8 cellular contexts compared by ENCODE assay signal in genomic region chr20:12925214-12925755, GRCh38.
A peak's percentile ranks its signal among the peaks of the same experiment; 100 is the strongest.
DNase-seq lines count a peak whose midpoint lies in the region; ATAC-seq lines count a peak whose summit lies in the region.

No MANE protein-coding gene starts in this region.

- intact Hi-C loops in head of caudate nucleus (cut with DNase I) (no loop called here), posterior cingulate gyrus (cut with DNase I) (loop anchor here (1.0 kb wide), 2 partner anchors 41 to 181 kb away; no protein-coding TSS in a partner anchor)

- no peaks in the 10 kb centered on the region for H3K4me1 Mint-ChIP-seq in activated T-cell treated with anti-CD3 and anti-CD28 coated beads, Interleukin-2, amount 50 U/mL, for 4 hours (ENCODE audit: low read depth)

- H3K27me3 Mint-ChIP-seq in activated T-cell treated with anti-CD3 and anti-CD28 coated beads, Interleukin-2, amount 50 U/mL, for 4 hours (ENCODE audit: low read depth), result peaks cover 3% of the 10 kb centered on the region

- H3K9me3 Mint-ChIP-seq in activated T-cell treated with anti-CD3 and anti-CD28 coated beads, Interleukin-2, amount 50 U/mL, for 4 hours, result peaks cover 7% of the 10 kb centered on the region

- no peaks in the 10 kb centered on the region for H3K36me3 Mint-ChIP-seq in activated T-cell treated with anti-CD3 and anti-CD28 coated beads, Interleukin-2, amount 50 U/mL, for 4 hours (ENCODE audit: insufficient read depth)

- ATAC-seq in GM19467 (IDR thresholded peaks at IDR 0.05; ENCODE audit: unreplicated experiment), result peak; percentile 96
- ATAC-seq in HG03442 (IDR thresholded peaks at IDR 0.05; ENCODE audit: unreplicated experiment), result peak; percentile 93
- ATAC-seq in activated T-cell treated with anti-CD3 and anti-CD28 coated beads, Interleukin-2, amount 50 U/mL, for 4 hours, result peak; percentile 65 to 66

- H3K4me3 Mint-ChIP-seq in activated T-cell treated with anti-CD3 and anti-CD28 coated beads, Interleukin-2, amount 50 U/mL, for 4 hours, result no peak overlapping the region

- DNase-seq in Daoy (ENCODE audit: low read depth) (peak; percentile 83), NCI-H460 (ENCODE audit: extremely low read depth, low read depth) (peak; percentile 74), head of caudate nucleus (peak; percentile 29 to 88 (median 63)), posterior cingulate gyrus (peak in 9 of 10 donors; percentile 40 to 93 (median 55))
- DNase-seq in activated T-cell treated with anti-CD3 and anti-CD28 coated beads, Interleukin-2, amount 50 U/mL, for 4 hours, result peak; percentile 6
- DNase-seq in effector CD8-positive, alpha-beta T cell (lab: John Stamatoyannopoulos, UW), result no peak
